ENCODE assay signal across 22 cellular contexts in the genomic region with DNA sequence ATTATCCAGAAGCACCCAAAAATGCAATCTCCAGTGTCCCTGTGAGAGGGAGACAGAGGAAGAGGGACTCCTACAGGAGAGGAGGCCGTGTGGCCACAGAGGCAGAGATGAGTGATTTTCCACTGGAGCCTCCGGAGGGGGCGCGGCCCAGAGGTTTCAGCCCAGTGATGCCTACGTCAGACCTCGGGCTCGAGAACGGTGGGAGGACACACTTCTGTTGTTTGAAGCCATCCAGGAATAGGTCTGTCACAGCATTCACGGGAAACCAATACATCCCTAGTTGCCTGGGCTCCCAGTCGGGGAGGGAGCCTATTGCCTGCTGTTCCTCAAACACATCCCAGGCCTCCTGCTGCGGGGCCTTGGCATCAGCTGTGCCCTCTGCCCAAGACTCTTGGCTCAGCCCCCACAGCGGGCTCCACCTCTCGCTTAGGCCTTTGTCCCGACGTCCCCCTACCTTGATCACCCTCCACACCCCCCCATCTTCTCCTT. TPM values are rescaled to one million over a fixed set of nuclear protein-coding genes. Genes with fewer than 3 reads are reported as not detected.
A peak's percentile ranks its signal among the peaks of the same experiment; 100 is the strongest.
DNase-seq lines count a peak whose midpoint lies in the region; ATAC-seq and TF ChIP-seq lines count a peak whose summit lies in the region.
"Had no signal": no experiment of that assay in that cellular context is flagged by ENCODE, and none has a peak within 500 bp of the region (broad histone marks: within the 10 kb centered on the region; RNA-seq: fewer than 3 reads in every experiment).

No MANE protein-coding gene starts in this region.

- no peaks in the 10 kb centered on the region for H3K36me3 Mint-ChIP-seq in T-helper 2 cell treated with Interferon-gamma antibody and Interleukin-4, amounts not matched to agents 5 μg/mL and 100 μg/mL, for 36 hours (ENCODE audit: low read depth)
- H3K36me3 Mint-ChIP-seq: naive thymus-derived CD4-positive, alpha-beta T cell; T-cell had no signal

- H3K27ac ChIP-seq in HCT116 (ENCODE audit: low read depth, low read length): no peak overlapping the region
- H3K27ac ChIP-seq: esophagus squamous epithelium, suprapubic skin had no signal

- H3K4me1 Mint-ChIP-seq in T-helper 2 cell treated with Interferon-gamma antibody and Interleukin-4, amounts not matched to agents 5 μg/mL and 100 μg/mL, for 36 hours (ENCODE audit: low read depth): no peaks in the 10 kb centered on the region
- H3K4me1 Mint-ChIP-seq: T-cell had no signal

- no peak overlapping the region for H2AFZ ChIP-seq in HCT116 (ENCODE audit: low read depth, low read length, poor library complexity, severe bottlenecking)

- H3K4me3 Mint-ChIP-seq in T-helper 2 cell treated with Interferon-gamma antibody and Interleukin-4, amounts not matched to agents 5 μg/mL and 100 μg/mL, for 36 hours: no peak overlapping the region
- H3K4me3 Mint-ChIP-seq: activated CD8-positive, alpha-beta T cell treated with anti-CD3 and anti-CD28 coated beads for 36 hours; naive thymus-derived CD4-positive, alpha-beta T cell; T-cell had no signal

- H3K27ac Mint-ChIP-seq in T-helper 2 cell treated with Interferon-gamma antibody and Interleukin-4, amounts not matched to agents 5 μg/mL and 100 μg/mL, for 36 hours: no peak overlapping the region
- H3K27ac Mint-ChIP-seq: activated CD8-positive, alpha-beta T cell treated with anti-CD3 and anti-CD28 coated beads for 36 hours; activated T-helper 2 cell treated with anti-CD3 and anti-CD28 coated beads, Interferon-gamma antibody, Interleukin-2, Interleukin-4, amounts not matched to agents 10 μg/mL and 5 μg/mL and 100 μg/mL, durations not matched to agents 14 hours and 24 hours and 36 hours; naive thymus-derived CD4-positive, alpha-beta T cell; T-cell had no signal

- intact Hi-C loops in cardiac septum (cut with DNase I): loop anchor here (10.0 kb wide), 2 partner anchors 306 to 446 kb away; no protein-coding TSS in a partner anchor
- intact Hi-C loops in left cardiac atrium (cut with DNase I): loop anchor here (10.0 kb wide), 1 partner anchor 306 kb away; no protein-coding TSS in a partner anchor
- intact Hi-C loops in HCT116 (cut with micrococcal nuclease): loop anchor here (10.0 kb wide), 1 partner anchor 446 kb away; no protein-coding TSS in a partner anchor

- BruUV-seq in HCT116 (replicated peaks; lab: Mats Ljungman, UMichigan): no TSS peak

- no peaks in the 10 kb centered on the region for H3K27me3 Mint-ChIP-seq in T-helper 2 cell treated with Interferon-gamma antibody and Interleukin-4, amounts not matched to agents 5 μg/mL and 100 μg/mL, for 36 hours (ENCODE audit: low read depth)
- H3K27me3 Mint-ChIP-seq: activated CD8-positive, alpha-beta T cell treated with anti-CD3 and anti-CD28 coated beads for 36 hours had no signal

- H3K4me2 ChIP-seq in HCT116 (ENCODE audit: low read length): no peak overlapping the region

- H3K9me2 ChIP-seq in HCT116 (ENCODE audit: insufficient read depth): no peaks in the 10 kb centered on the region

- POLR2A ChIA-PET in HCT116 (lab: Charles Lee): no interaction called here

- H3K27me3 ChIP-seq in HCT116 (ENCODE audit: insufficient read depth, low read length): no peaks in the 10 kb centered on the region
- H3K27me3 ChIP-seq: BE2C had no signal

- H3K9me3 ChIP-seq in HCT116 (ENCODE audit: control insufficient read depth in 1 of 2, insufficient read depth in 1 of 2, low read depth in 1 of 2, low read length in 2 of 2): no peaks in the 10 kb centered on the region
- H3K9me3 ChIP-seq: BE2C, esophagus squamous epithelium, suprapubic skin had no signal

- RAD21 ChIA-PET in HCT116 (lab: Charles Lee; ENCODE audit: low non-redundant PET in 1 of 2, low total read pairs in 2 of 2, uncharacterized antibody in 2 of 2, unreplicated experiment in 2 of 2): no interaction called here

- TF ChIP-seq POLR2A in HCT116 (IDR thresholded peaks at IDR 0.05; ENCODE audit: borderline replicate concordance, extremely low read depth, insufficient read depth, insufficient read length): no peak

- CTCF ChIA-PET in HCT116 (lab: Charles Lee): no interaction called here

- H3K4me3 ChIP-seq in HCT116 (replicated peaks in 1 of 2; ENCODE audit: low read depth in 1 of 2, low read length in 2 of 2): no peak overlapping the region
- H3K4me3 ChIP-seq: esophagus squamous epithelium, suprapubic skin had no signal

- no peaks in the 10 kb centered on the region for H4K20me1 ChIP-seq in HCT116 (ENCODE audit: insufficient read depth)

- H3K79me2 ChIP-seq in HCT116 (ENCODE audit: insufficient read depth, low read length): no peaks in the 10 kb centered on the region

- H3K36me3 ChIP-seq in HCT116 (ENCODE audit: control insufficient read depth in 1 of 2, insufficient read depth in 2 of 2, low read length in 2 of 2): no peaks in the 10 kb centered on the region
- H3K36me3 ChIP-seq: BE2C, esophagus squamous epithelium, suprapubic skin had no signal

- ATAC-seq in left cardiac atrium (no peak), HCT116 (peak; percentile 31; the same call in 1 of the 2 replicates), GM18867 (IDR thresholded peaks at IDR 0.05; ENCODE audit: unreplicated experiment) (no peak)
- ATAC-seq: activated CD8-positive, alpha-beta T cell treated with anti-CD3 and anti-CD28 coated beads for 36 hours; naive thymus-derived CD4-positive, alpha-beta T cell; T-cell had no signal

- no peak overlapping the region for H3K9ac ChIP-seq in HCT116 (ENCODE audit: low read length)

- TF ChIP-seq RAD21 in HCT116 (IDR thresholded peaks at IDR 0.05; ENCODE audit: low read depth): no peak

- DNase-seq in cardiac septum (ENCODE audit: low spot score) (peak; percentile 63), left cardiac atrium (no peak), HCT116 (ENCODE audit: low read depth, low spot score) (no peak), islet precursor cell (peak; percentile 57), ureter (ENCODE audit: low spot score) (peak; percentile 24), NCI-H1930 (lab: John Stamatoyannopoulos, UW) (no peak)
- no peak for DNase-seq in T-helper 2 cell treated with Interferon-gamma antibody and Interleukin-4, amounts not matched to agents 5 μg/mL and 100 μg/mL, for 36 hours (ENCODE audit: low spot score)
- DNase-seq: activated CD8-positive, alpha-beta T cell treated with anti-CD3 and anti-CD28 coated beads for 36 hours; amniotic stem cell; BE2C; effector CD4-positive, alpha-beta T cell; esophagus squamous epithelium; GDM1; NCI-H146; small intestine; stimulated activated CD4-positive, alpha-beta T cell treated with anti-CD3 and anti-CD28 coated beads, Interleukin-4, amount 100 ng/mL, for 4 hours had no signal

- H3K9me3 Mint-ChIP-seq in T-helper 2 cell treated with Interferon-gamma antibody and Interleukin-4, amounts not matched to agents 5 μg/mL and 100 μg/mL, for 36 hours: no peaks in the 10 kb centered on the region
- H3K9me3 Mint-ChIP-seq: activated CD8-positive, alpha-beta T cell treated with anti-CD3 and anti-CD28 coated beads for 36 hours; activated T-helper 2 cell treated with anti-CD3 and anti-CD28 coated beads, Interferon-gamma antibody, Interleukin-2, Interleukin-4, amounts not matched to agents 10 μg/mL and 5 μg/mL and 100 μg/mL, durations not matched to agents 14 hours and 24 hours and 36 hours; naive thymus-derived CD4-positive, alpha-beta T cell; T-cell had no signal

- peaks cover 3 to 4% of the 10 kb centered on the region in 2 experiments; a peak in 2 of 4 replicates for H3K4me1 ChIP-seq in HCT116 (ENCODE audit: control insufficient read depth in 1 of 2, insufficient read depth in 2 of 2, low read length in 2 of 2)
- H3K4me1 ChIP-seq: BE2C, esophagus squamous epithelium, suprapubic skin had no signal

- TF ChIP-seq CTCF in HCT116 (IDR thresholded peaks at IDR 0.05 in 2 of 3, conservative IDR thresholded peaks at IDR 0.05 in 1 of 3; ENCODE audit: borderline replicate concordance in 1 of 3, insufficient read depth in 1 of 3, low read depth in 2 of 3, low read length in 2 of 3): no peak

TF ChIP-seq in HCT116, 20 proteins besides CTCF, POLR2A, EP300 and RAD21 (continues in another document):
- TF ChIP-seq TCF7L2 (IDR thresholded peaks at IDR 0.05; ENCODE audit: borderline replicate concordance, extremely low read depth, insufficient read depth, insufficient read length): no peak
- TF ChIP-seq FOSL1 (IDR thresholded peaks at IDR 0.05; ENCODE audit: low read depth): no peak
- no peak for TF ChIP-seq ZFX (IDR thresholded peaks at IDR 0.05)
- TF ChIP-seq, protein P1, sequence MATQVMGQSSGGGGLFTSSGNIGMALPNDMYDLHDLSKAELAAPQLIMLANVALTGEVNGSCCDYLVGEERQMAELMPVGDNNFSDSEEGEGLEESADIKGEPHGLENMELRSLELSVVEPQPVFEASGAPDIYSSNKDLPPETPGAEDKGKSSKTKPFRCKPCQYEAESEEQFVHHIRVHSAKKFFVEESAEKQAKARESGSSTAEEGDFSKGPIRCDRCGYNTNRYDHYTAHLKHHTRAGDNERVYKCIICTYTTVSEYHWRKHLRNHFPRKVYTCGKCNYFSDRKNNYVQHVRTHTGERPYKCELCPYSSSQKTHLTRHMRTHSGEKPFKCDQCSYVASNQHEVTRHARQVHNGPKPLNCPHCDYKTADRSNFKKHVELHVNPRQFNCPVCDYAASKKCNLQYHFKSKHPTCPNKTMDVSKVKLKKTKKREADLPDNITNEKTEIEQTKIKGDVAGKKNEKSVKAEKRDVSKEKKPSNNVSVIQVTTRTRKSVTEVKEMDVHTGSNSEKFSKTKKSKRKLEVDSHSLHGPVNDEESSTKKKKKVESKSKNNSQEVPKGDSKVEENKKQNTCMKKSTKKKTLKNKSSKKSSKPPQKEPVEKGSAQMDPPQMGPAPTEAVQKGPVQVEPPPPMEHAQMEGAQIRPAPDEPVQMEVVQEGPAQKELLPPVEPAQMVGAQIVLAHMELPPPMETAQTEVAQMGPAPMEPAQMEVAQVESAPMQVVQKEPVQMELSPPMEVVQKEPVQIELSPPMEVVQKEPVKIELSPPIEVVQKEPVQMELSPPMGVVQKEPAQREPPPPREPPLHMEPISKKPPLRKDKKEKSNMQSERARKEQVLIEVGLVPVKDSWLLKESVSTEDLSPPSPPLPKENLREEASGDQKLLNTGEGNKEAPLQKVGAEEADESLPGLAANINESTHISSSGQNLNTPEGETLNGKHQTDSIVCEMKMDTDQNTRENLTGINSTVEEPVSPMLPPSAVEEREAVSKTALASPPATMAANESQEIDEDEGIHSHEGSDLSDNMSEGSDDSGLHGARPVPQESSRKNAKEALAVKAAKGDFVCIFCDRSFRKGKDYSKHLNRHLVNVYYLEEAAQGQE (IDR thresholded peaks at IDR 0.05; ENCODE audit: low read depth): no peak
- TF ChIP-seq SIN3A (IDR thresholded peaks at IDR 0.05; ENCODE audit: low read depth): no peak
- TF ChIP-seq EZH2 (IDR thresholded peaks at IDR 0.05): no peak
- TF ChIP-seq YY1 (IDR thresholded peaks at IDR 0.05; ENCODE audit: extremely low read depth, insufficient replicate concordance, low read depth, low read length): no peak
- TF ChIP-seq, protein P2, sequence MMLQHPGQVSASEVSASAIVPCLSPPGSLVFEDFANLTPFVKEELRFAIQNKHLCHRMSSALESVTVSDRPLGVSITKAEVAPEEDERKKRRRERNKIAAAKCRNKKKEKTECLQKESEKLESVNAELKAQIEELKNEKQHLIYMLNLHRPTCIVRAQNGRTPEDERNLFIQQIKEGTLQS (IDR thresholded peaks at IDR 0.05): no peak
- TF ChIP-seq JUND (IDR thresholded peaks at IDR 0.05): no peak

RNA-seq across cellular contexts. Expression of a gene that starts 39.2 kb away (rescaled TPM):
- total RNA-seq in cardiac septum (not detected), left cardiac atrium (not detected), HCT116 (2021; ENCODE audit: unreplicated experiment) (0.39 TPM), ureter (not detected)
- polyA plus RNA-seq in HCT116 (2012): 0.18 and 0.26 TPM in 2 replicates
- total RNA-seq: activated CD8-positive, alpha-beta T cell treated with anti-CD3 and anti-CD28 coated beads for 36 hours; activated T-helper 2 cell treated with anti-CD3 and anti-CD28 coated beads, Interferon-gamma antibody, Interleukin-2, Interleukin-4, amounts not matched to agents 10 μg/mL and 5 μg/mL and 100 μg/mL, durations not matched to agents 14 hours and 24 hours and 36 hours; lung microvascular endothelial cell; naive thymus-derived CD4-positive, alpha-beta T cell; suprapubic skin; T-cell had no signal
- polyA plus RNA-seq: naive thymus-derived CD4-positive, alpha-beta T cell; small intestine had no signal

Comparison
In these comparisons a context has a peak if more than half of its experiments do, and no peak if none do; other contexts are left out.
1. DNase-seq: peak in cardiac septum (single experiment), islet precursor cell (single experiment) and ureter (single experiment); none in left cardiac atrium (single experiment), HCT116 (single experiment), NCI-H1930 (0 of 2) and T-helper 2 cell treated with Interferon-gamma antibody and Interleukin-4, amounts not matched to agents 5 μg/mL and 100 μg/mL, for 36 hours (single experiment).